In the genomic region with DNA sequence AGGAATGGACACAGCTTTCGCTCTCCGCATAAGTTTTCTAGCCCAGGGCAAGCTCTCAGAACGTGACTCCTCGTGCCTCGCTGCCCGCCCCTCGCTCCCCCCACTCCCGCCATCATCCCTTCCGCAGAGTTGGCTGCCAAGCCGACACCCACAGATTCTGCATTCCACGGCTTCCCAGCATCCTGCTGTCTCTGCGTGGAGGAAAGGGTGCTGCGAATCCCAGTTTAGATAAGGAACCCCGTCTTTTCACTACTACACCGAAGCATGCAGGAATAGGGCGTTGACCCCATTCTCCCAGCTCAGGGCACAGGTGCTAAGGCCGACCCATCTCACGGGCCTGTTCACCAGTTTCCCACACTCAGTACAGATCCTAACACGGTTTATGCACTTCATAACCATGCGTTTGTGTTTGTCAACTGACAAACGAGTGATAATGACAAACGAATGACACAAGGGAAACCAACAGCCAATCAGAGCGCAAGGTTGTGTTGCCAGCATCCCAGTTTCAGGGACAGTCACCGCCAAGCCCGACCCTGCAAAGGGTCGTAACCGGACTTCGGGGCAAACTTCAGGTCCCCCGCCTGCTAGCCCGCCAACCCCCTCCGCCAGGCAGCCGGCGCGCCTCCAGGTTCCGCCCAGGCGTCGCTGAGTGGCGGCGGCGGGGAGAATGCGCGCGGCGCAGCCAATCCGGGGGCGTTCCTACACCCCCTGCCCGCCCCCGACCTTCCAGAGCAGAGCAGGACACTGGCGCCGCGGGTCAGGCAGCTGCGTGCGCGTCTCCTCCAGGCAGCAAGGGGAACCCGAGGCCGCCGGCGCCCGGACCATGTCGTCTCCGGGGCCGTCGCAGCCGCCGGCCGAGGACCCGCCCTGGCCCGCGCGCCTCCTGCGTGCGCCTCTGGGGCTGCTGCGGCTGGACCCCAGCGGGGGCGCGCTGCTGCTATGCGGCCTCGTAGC, we compare ENCODE assay signal across 8 cellular contexts. TPM values are rescaled to one million over a fixed set of nuclear protein-coding genes. Genes with fewer than 3 reads are reported as not detected.
DNase-seq lines count a peak whose midpoint lies in the region; ATAC-seq and TF ChIP-seq lines count a peak whose summit lies in the region.

TSS of gene CYP2U1 (plus strand) at position 729 of the 954 bp plus-strand sequence. CDS start at position 824, 95 bp downstream.

- no peaks in the 10 kb centered on the region for H3K4me1 ChIP-seq in endodermal cell (ENCODE audit: control insufficient read depth, insufficient read depth, low read length)

- peaks cover 26% of the 10 kb centered on the region for H3K27me3 ChIP-seq in endodermal cell (ENCODE audit: control insufficient read depth, insufficient read depth, low read length, poor library complexity, severe bottlenecking)

- intact Hi-C loops in CD14-positive monocyte (cut with micrococcal nuclease), result loop anchor here in 1 of 2 donors (10.0 kb wide), 1 partner anchor 54 kb away; the partner anchor contains the start of gene HADH

- H3K9me3 ChIP-seq in endodermal cell (ENCODE audit: control insufficient read depth, low read length), result no peaks in the 10 kb centered on the region

- ATAC-seq in HG03442 (IDR thresholded peaks at IDR 0.05; ENCODE audit: unreplicated experiment), result peak; percentile 94

- H3K36me3 Mint-ChIP-seq in CD14-positive monocyte (no peaks in the 10 kb centered on the region), endodermal cell (ENCODE audit: low read depth) (no peaks in the 10 kb centered on the region)

- peak within 1 kb of the TSS; percentile 23 for H3K9ac ChIP-seq in endodermal cell (ENCODE audit: extremely low read depth, low read length, poor library complexity, severe bottlenecking)

- H3K9me3 Mint-ChIP-seq in CD14-positive monocyte (peaks cover 0 to 3% (median 0%) of the 10 kb centered on the region in 7 donors), endodermal cell (no peaks in the 10 kb centered on the region)

- H3K27ac ChIP-seq in endodermal cell (ENCODE audit: low read depth, low read length), result no peak within 1 kb of the TSS

- 13 to 20% methylated on average over 55 to 78 of the region's 78 CpGs for WGBS in endodermal cell (ENCODE audit: insufficient coverage in 1 of 2, insufficient read length in 1 of 2), 2 experiments

- H3K4me3 Mint-ChIP-seq in CD14-positive monocyte (peak within 1 kb of the TSS; percentile 91 to 95), endodermal cell (peak within 1 kb of the TSS; percentile 58)

- peak within 1 kb of the TSS; percentile 87 for H3K4me3 ChIP-seq in endodermal cell (ENCODE audit: low read length)

- peaks cover 18% of the 10 kb centered on the region for H3K4me1 Mint-ChIP-seq in CD14-positive monocyte
- peaks cover 6% of the 10 kb centered on the region for H3K4me1 Mint-ChIP-seq in endodermal cell

- peak; percentile 77 for DNase-seq in CD14-positive monocyte (ENCODE audit: low spot score)
- DNase-seq in GM19240 (ENCODE audit: insufficient read length, low spot score), result peak; percentile 65
- DNase-seq in NOMO-1 treated with DMSO at 0.1 percent for 48 hours (lab: John Stamatoyannopoulos, UW; ENCODE audit: unreplicated experiment), result peak; percentile 79
- peak; percentile 32 for DNase-seq in activated CD8-positive, alpha-beta memory T cell treated with anti-CD3 and anti-CD28 coated beads, Interleukin-2, amount 50 U/mL, for 24 hours (ENCODE audit: extremely low read depth)
- DNase-seq in endodermal cell, result peak; percentile 96
- peak; percentile 72 for DNase-seq in middle frontal gyrus (ENCODE audit: extremely low spot score, low spot score)
- DNase-seq in stimulated activated CD8-positive, alpha-beta memory T cell treated with anti-CD3 and anti-CD28 coated beads, Interleukin-2, amount 100 ng/mL, for 1 hour (ENCODE audit: low read depth in 2 of 2), result peak; percentile 50 to 65

- H3K27ac Mint-ChIP-seq in CD14-positive monocyte (peak within 1 kb of the TSS in 5 of 7 donors; percentile 68 to 89 (median 75)), endodermal cell (no peak within 1 kb of the TSS)

- no peak for TF ChIP-seq CTCF in CD14-positive monocyte (IDR thresholded peaks at IDR 0.05)
- TF ChIP-seq CTCF in endodermal cell (conservative IDR thresholded peaks at IDR 0.05), result peak; percentile 41

- H3K36me3 ChIP-seq in endodermal cell (ENCODE audit: control insufficient read depth, insufficient read depth, low read length), result no peaks in the 10 kb centered on the region

- H3K27me3 Mint-ChIP-seq in CD14-positive monocyte (ENCODE audit: low read depth in 3 of 3), result peaks cover 0 to 15% (median 12%) of the 10 kb centered on the region in 3 donors
- H3K27me3 Mint-ChIP-seq in endodermal cell (ENCODE audit: insufficient read depth), result peaks cover 48% of the 10 kb centered on the region

RNA-seq across cellular contexts. Expression of gene CYP2U1, which starts in this region (rescaled TPM):
- polyA plus RNA-seq in CD14-positive monocyte, result 1 to 10 TPM; 1.5 to 1.7 TPM
- total RNA-seq in endodermal cell, result 1 to 10 TPM; 2.2 to 3.7 TPM
- polyA plus RNA-seq in endodermal cell (2013, experiment 1 of 2), result 5.8 TPM
- 4.5 TPM for polyA plus RNA-seq in endodermal cell (2013, experiment 2 of 2)

Comparison
In these comparisons a context has a peak if more than half of its experiments do, and no peak if none do; other contexts are left out.
1. DNase-seq: peak in every context shown above with its lines; median percentile 96 in endodermal cell; 79 in NOMO-1 treated with DMSO at 0.1 percent for 48 hours; 77 in CD14-positive monocyte; 72 in middle frontal gyrus; 65 in GM19240; 58 in stimulated activated CD8-positive, alpha-beta memory T cell treated with anti-CD3 and anti-CD28 coated beads, Interleukin-2, amount 100 ng/mL, for 1 hour; 32 in activated CD8-positive, alpha-beta memory T cell treated with anti-CD3 and anti-CD28 coated beads, Interleukin-2, amount 50 U/mL, for 24 hours.